16 cellular contexts compared by ENCODE assay signal in genomic region chr1:187245201-187245600, GRCh38.
DNase-seq lines count a peak whose midpoint lies in the region; ATAC-seq and TF ChIP-seq lines count a peak whose summit lies in the region.
"Had no signal": no experiment of that assay in that cellular context is flagged by ENCODE, and none has a peak within 500 bp of the region (broad histone marks: within the 10 kb centered on the region; RNA-seq: fewer than 3 reads in every experiment).

No MANE protein-coding gene starts in this region.

- H3K4me3 ChIP-seq in KMS-11 (IDR thresholded peaks at IDR 0.05; ENCODE audit: insufficient read depth, low read depth, low read length), result peak overlapping the region; percentile 64
- H3K4me3 ChIP-seq: BLaER1 had no signal

- no peak for ATAC-seq in GM18909 (IDR thresholded peaks at IDR 0.05; ENCODE audit: poor library complexity, unreplicated experiment)
- ATAC-seq: HCT116 had no signal

- in situ Hi-C loops in KBM-7 (cut with MboI; ENCODE audit: low pct_unique_long_range_greater_than_20kb, low sequenced_read_pairs), result no loop called here

- H3K36me3 ChIP-seq in KMS-11 (ENCODE audit: insufficient read depth), result no peaks in the 10 kb centered on the region
- H3K36me3 ChIP-seq: BLaER1 had no signal

- H3K4me1 Mint-ChIP-seq in Calu3 (ENCODE audit: low read depth, unreplicated experiment) (no peaks in the 10 kb centered on the region), type B pancreatic cell (ENCODE audit: unreplicated experiment) (no peaks in the 10 kb centered on the region)
- H3K4me1 Mint-ChIP-seq: CD14-positive monocyte; CD4-positive, alpha-beta memory T cell had no signal

- peak overlapping the region; percentile 53 for H3K9ac ChIP-seq in KMS-11
- H3K9ac ChIP-seq: BLaER1 had no signal

- DNase-seq in Calu3, result no peak
- peak; percentile 11 for DNase-seq in RPMI8226
- no peak for DNase-seq in type B pancreatic cell (ENCODE audit: extremely low spot score, unreplicated experiment)
- no peak for DNase-seq in KBM-7
- no peak for DNase-seq in NCI-H1694 treated with DMSO at 0.1 percent for 48 hours (lab: John Stamatoyannopoulos, UW)
- DNase-seq: 8988T; CD4-positive, alpha-beta memory T cell; GOT3; H7; HFFc6; IMR-90 had no signal

- H2AFZ ChIP-seq in KMS-11 (ENCODE audit: low read depth), result peak overlapping the region; percentile 64

- H3K9me3 Mint-ChIP-seq in Calu3 (ENCODE audit: low read depth, unreplicated experiment) (peaks cover 6% of the 10 kb centered on the region), type B pancreatic cell (no peaks in the 10 kb centered on the region)

- H3K27ac ChIP-seq in KMS-11, result peak overlapping the region; percentile 77
- H3K27ac ChIP-seq: BLaER1 had no signal

- H4K20me1 ChIP-seq in KMS-11 (ENCODE audit: insufficient read depth), result no peaks in the 10 kb centered on the region
- H4K20me1 ChIP-seq: BLaER1 had no signal

- H3K4me2 ChIP-seq in KMS-11, result peak overlapping the region; percentile 93
- H3K4me2 ChIP-seq: BLaER1 had no signal

- no peaks in the 10 kb centered on the region; the same call in 1 of the 2 replicates for H3K79me2 ChIP-seq in KMS-11 (ENCODE audit: insufficient read depth, low read depth)

- intact Hi-C loops in Calu3 (cut with micrococcal nuclease; ENCODE audit: unreplicated experiment), result no loop called here

- CTCF ChIA-PET in Calu3 (lab: Charles Lee), result interaction anchor here (0.7 kb wide), 2 partner anchors 23 to 51 kb away, joined by 3 to 15 read pairs; no protein-coding TSS in a partner anchor

- no peak for TF ChIP-seq CTCF in Calu3 (IDR thresholded peaks at IDR 0.05; ENCODE audit: unreplicated experiment)
- no peak for TF ChIP-seq CTCF in KMS-11 (conservative IDR thresholded peaks at IDR 0.05; ENCODE audit: low read depth, low read length)
- TF ChIP-seq CTCF in type B pancreatic cell (conservative IDR thresholded peaks at IDR 0.05), result no peak

- no TSS peak for BruUV-seq in Calu3 (replicated peaks; lab: Mats Ljungman, UMichigan)

- H3K4me3 Mint-ChIP-seq in Calu3 (ENCODE audit: low read depth, unreplicated experiment) (no peak overlapping the region), type B pancreatic cell (peak overlapping the region; percentile 24)
- H3K4me3 Mint-ChIP-seq: CD14-positive monocyte; CD4-positive, alpha-beta memory T cell; HFFc6 had no signal

- H3K4me1 ChIP-seq in KMS-11 (ENCODE audit: low read depth, poor library complexity, severe bottlenecking), result peaks cover 70% of the 10 kb centered on the region
- H3K4me1 ChIP-seq: BLaER1 had no signal

- H3K27me3 Mint-ChIP-seq in Calu3 (ENCODE audit: unreplicated experiment) (no peaks in the 10 kb centered on the region), type B pancreatic cell (no peaks in the 10 kb centered on the region)
- H3K27me3 Mint-ChIP-seq: CD4-positive, alpha-beta memory T cell had no signal

- no peaks in the 10 kb centered on the region for H3K36me3 Mint-ChIP-seq in Calu3 (ENCODE audit: insufficient read depth, unreplicated experiment)
- no peaks in the 10 kb centered on the region for H3K36me3 Mint-ChIP-seq in type B pancreatic cell
- H3K36me3 Mint-ChIP-seq: CD14-positive monocyte; CD4-positive, alpha-beta memory T cell had no signal

- peak overlapping the region; percentile 15 for H3K27ac Mint-ChIP-seq in Calu3 (ENCODE audit: unreplicated experiment)
- peak overlapping the region; percentile 74 for H3K27ac Mint-ChIP-seq in type B pancreatic cell
- H3K27ac Mint-ChIP-seq: CD14-positive monocyte; CD4-positive, alpha-beta memory T cell; HFFc6 had no signal

- H3K27me3 ChIP-seq in KMS-11 (ENCODE audit: insufficient read depth, low read depth), result no peaks in the 10 kb centered on the region
- H3K27me3 ChIP-seq: BLaER1 had no signal
